In the genomic region with DNA sequence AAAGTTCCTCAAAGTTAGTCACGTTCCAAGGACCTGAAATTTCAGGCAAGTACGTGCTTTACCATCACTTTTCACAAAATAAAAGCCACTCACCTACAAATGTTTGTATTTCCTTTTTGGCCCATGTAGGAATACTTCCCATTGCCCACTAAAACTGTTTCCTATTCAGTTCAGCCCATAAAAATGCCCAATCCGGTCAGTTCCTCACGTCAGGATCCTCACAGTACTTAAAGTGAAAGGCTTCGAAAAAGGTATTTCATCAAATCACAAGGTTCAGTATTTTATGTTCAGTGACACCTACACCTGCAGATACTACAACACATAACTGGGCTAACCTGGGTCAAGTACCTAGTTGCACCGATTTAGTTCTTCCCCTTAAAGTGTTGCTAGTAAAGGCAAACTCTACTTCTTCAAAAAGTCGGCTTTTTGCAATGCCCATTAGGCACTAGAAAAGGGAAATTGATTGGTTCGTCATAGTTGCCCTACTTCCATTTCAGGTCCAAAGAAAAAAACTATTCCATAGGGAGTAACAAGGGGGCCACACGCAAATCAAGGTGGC, we compare ENCODE assay signal across 8 cellular contexts. TPM values are rescaled to one million over a fixed set of nuclear protein-coding genes. Genes with fewer than 3 reads are reported as not detected.
DNase-seq lines count a peak whose midpoint lies in the region; ATAC-seq and TF ChIP-seq lines count a peak whose summit lies in the region.

No MANE protein-coding gene starts in this region.

- H3K27ac ChIP-seq in adrenal gland = peak overlapping the region; percentile 92 to 98 (median 95)

- intact Hi-C loops in adrenal gland (cut with DNase I) = no loop called here

- WGBS in adrenal gland, 4 donors = 5 to 17% (median 6%) methylated on average over 9 of the region's 9 CpGs

- ATAC-seq in HG03045 (IDR thresholded peaks at IDR 0.05; ENCODE audit: unreplicated experiment) (no peak), GM19455 (IDR thresholded peaks at IDR 0.05; ENCODE audit: unreplicated experiment) (no peak)

- no peaks in the 10 kb centered on the region for H3K9me3 ChIP-seq in adrenal gland (replicated peaks in 1 of 3)
- no peaks in the 10 kb centered on the region for H3K9me3 ChIP-seq in iPS-18c (ENCODE audit: control insufficient read depth, insufficient read depth, low read length)

- H3K27me3 ChIP-seq in adrenal gland = no peaks in the 10 kb centered on the region

- peak; percentile 55 for DNase-seq in GF-D8 (lab: John Stamatoyannopoulos, UW)
- no peak for DNase-seq in NB4 (ENCODE audit: low read depth)
- peak in 1 of 7 donors; percentile 20 for DNase-seq in adrenal gland
- peak; percentile 3 for DNase-seq in smooth muscle cell of the brain vasculature (ENCODE audit: low read depth, low spot score)
- no peak for DNase-seq in GM20000 (ENCODE audit: low spot score)

- TF ChIP-seq CTCF in NB4 (IDR thresholded peaks at IDR 0.05; ENCODE audit: low read depth, low read length) = no peak
- TF ChIP-seq CTCF in adrenal gland (IDR thresholded peaks at IDR 0.05) = no peak
- no peak for TF ChIP-seq CTCF in GM20000 (IDR thresholded peaks at IDR 0.05; ENCODE audit: extremely low read depth, missing control alignments)

- peaks cover 17 to 46% of the 10 kb centered on the region in 2 donors for H3K4me1 ChIP-seq in adrenal gland (replicated peaks in 1 of 2)

- H3K36me3 ChIP-seq in adrenal gland (replicated peaks in 1 of 2) = no peaks in the 10 kb centered on the region

- TF ChIP-seq POLR2A in NB4 (IDR thresholded peaks at IDR 0.05; ENCODE audit: extremely low read depth, insufficient read length) (no peak), adrenal gland (IDR thresholded peaks at IDR 0.05) (peak in 1 of 2 donors; percentile 12)

- H3K4me3 ChIP-seq in NB4 (ENCODE audit: low read depth, low read length) (peak overlapping the region; percentile 87), adrenal gland (peak overlapping the region in 3 of 4 donors; percentile 66 to 98 (median 95)), iPS-18c (ENCODE audit: insufficient read depth, low read depth, low read length) (peak overlapping the region; percentile 88)

RNA-seq across cellular contexts. Expression of gene SNX13, which starts 1.1 kb away (rescaled TPM):
- 100 to 1,000 TPM in 1 of 8 donors, 10 to 100 TPM in 7; 42.7 to 113 (median 68.8) TPM for total RNA-seq in adrenal gland
- 10 to 100 TPM in 1 of 3 donors, 1 to 10 TPM in 2; 8.5 to 49.0 (median 9.0) TPM for polyA plus RNA-seq in adrenal gland

Comparison
In these comparisons a context has a peak if more than half of its experiments do, and no peak if none do; other contexts are left out.
1. DNase-seq: peak in GF-D8 (single experiment) and smooth muscle cell of the brain vasculature (single experiment); none in NB4 (single experiment) and GM20000 (single experiment).
2. Peak in every context shown above with its lines, with median percentiles within 50 percentile points of each other: H3K4me3 ChIP-seq.